11 cellular contexts compared by ENCODE assay signal in genomic region chr11:95156916-95157568, GRCh38.
DNase-seq lines count a peak whose midpoint lies in the region; ATAC-seq and TF ChIP-seq lines count a peak whose summit lies in the region.
"Had no signal": no experiment of that assay in that cellular context is flagged by ENCODE, and none has a peak within 500 bp of the region (broad histone marks: within the 10 kb centered on the region; RNA-seq: fewer than 3 reads in every experiment).

No MANE protein-coding gene starts in this region.

- no peak overlapping the region for H3K9ac ChIP-seq in trophoblast cell (ENCODE audit: low read length)

- H3K9me3 ChIP-seq in gastroesophageal sphincter, result no peaks in the 10 kb centered on the region
- H3K9me3 ChIP-seq in trophoblast cell (ENCODE audit: insufficient read depth, low read depth, low read length), result no peaks in the 10 kb centered on the region
- peaks cover 3% of the 10 kb centered on the region for H3K9me3 ChIP-seq in WERI-Rb-1 (ENCODE audit: severe bottlenecking)

- peak overlapping the region; percentile 26 for H2BK5ac ChIP-seq in trophoblast cell (ENCODE audit: low read depth, low read length, poor library complexity)

- H2BK120ac ChIP-seq in trophoblast cell (ENCODE audit: insufficient read depth, low read length, poor library complexity), result no peak overlapping the region

- H3K18ac ChIP-seq in trophoblast cell (ENCODE audit: low read length), result no peak overlapping the region

- DNase-seq in Right ventricle myocardium inferior (ENCODE audit: missing footprints) (no peak), cardiac septum (ENCODE audit: low spot score) (no peak), trophoblast cell (no peak), NCI-H146 treated with DMSO at 0.1 percent for 48 hours (lab: John Stamatoyannopoulos, UW; ENCODE audit: unreplicated experiment) (no peak), WERI-Rb-1 (no peak)
- DNase-seq: activated CD4-positive, alpha-beta T cell treated with anti-CD3 and anti-CD28 coated beads, Interleukin-2, amount 50 U/mL, for 4 hours; EL; NCI-H1930 had no signal

- H4K91ac ChIP-seq in trophoblast cell (ENCODE audit: low read depth, low read length), result peak overlapping the region; percentile 14

- WGBS in gastroesophageal sphincter (ENCODE audit: low coverage in 1 of 2), 2 donors, result 15 to 32% methylated on average over 4 to 7 of the region's 7 CpGs
- WGBS in trophoblast cell (ENCODE audit: extremely low coverage, insufficient coverage, insufficient read length), result no CpG with 5 or more reads among the region's 7 CpGs

- intact Hi-C loops in Right ventricle myocardium inferior (cut with DNase I), result no loop called here
- intact Hi-C loops in cardiac septum (cut with DNase I), result no loop called here

- H3K27me3 ChIP-seq in gastroesophageal sphincter, result no peaks in the 10 kb centered on the region
- no peaks in the 10 kb centered on the region for H3K27me3 ChIP-seq in trophoblast cell (ENCODE audit: insufficient read depth, low read length)
- H3K27me3 ChIP-seq in WERI-Rb-1 (ENCODE audit: insufficient read depth, low read depth, severe bottlenecking), result no peaks in the 10 kb centered on the region

- H4K8ac ChIP-seq in trophoblast cell (ENCODE audit: low read depth, low read length), result no peak overlapping the region

- no peak for TF ChIP-seq EP300 in gastroesophageal sphincter (IDR thresholded peaks at IDR 0.05)

- no peak overlapping the region for H4K12ac ChIP-seq in trophoblast cell (ENCODE audit: low read depth, low read length)

- no peaks in the 10 kb centered on the region for H3K36me3 ChIP-seq in gastroesophageal sphincter
- H3K36me3 ChIP-seq in trophoblast cell (ENCODE audit: control insufficient read depth in 1 of 2, insufficient read depth in 2 of 2, low read length in 2 of 2), result no peaks in the 10 kb centered on the region
- no peaks in the 10 kb centered on the region for H3K36me3 ChIP-seq in WERI-Rb-1

- no peak overlapping the region for H3K4me3 ChIP-seq in gastroesophageal sphincter
- H3K4me3 ChIP-seq in trophoblast cell (ENCODE audit: low read depth, low read length), result no peak overlapping the region
- H3K4me3 ChIP-seq in WERI-Rb-1 (ENCODE audit: low read depth, low read length), result no peak overlapping the region

- no peak overlapping the region for H2AFZ ChIP-seq in trophoblast cell (ENCODE audit: insufficient read depth, low read length, poor library complexity)

- TF ChIP-seq CTCF in gastroesophageal sphincter (IDR thresholded peaks at IDR 0.05) (peak in 1 of 4 experiments; percentile 5), WERI-Rb-1 (IDR thresholded peaks at IDR 0.05; ENCODE audit: low read depth, low read length) (no peak)

- H2BK12ac ChIP-seq in trophoblast cell (ENCODE audit: low read length), result no peak overlapping the region

- H3K4me2 ChIP-seq in trophoblast cell (ENCODE audit: low read length), result no peak overlapping the region

- H3K23ac ChIP-seq in trophoblast cell (ENCODE audit: low read length), result no peak overlapping the region

- H3K4ac ChIP-seq in trophoblast cell (ENCODE audit: low read depth, low read length), result no peak overlapping the region

- H3K4me1 ChIP-seq in gastroesophageal sphincter, result peaks cover 3 to 54% (median 4%) of the 10 kb centered on the region in 3 donors
- H3K4me1 ChIP-seq in trophoblast cell (ENCODE audit: control insufficient read depth in 1 of 2, insufficient read depth in 2 of 2, low read length in 2 of 2), result peaks cover 0 to 3% of the 10 kb centered on the region in 2 experiments

- no peaks in the 10 kb centered on the region for H3K79me2 ChIP-seq in trophoblast cell (ENCODE audit: control insufficient read depth, insufficient read depth, low read length, poor library complexity)

- peak; percentile 89 for ATAC-seq in Right ventricle myocardium inferior
- ATAC-seq in gastroesophageal sphincter, result peak; percentile 88
- ATAC-seq in SK-N-SH treated with all-trans-retinoic acid at 6 μM for 48 hours, result no peak
- ATAC-seq in GM19467 (IDR thresholded peaks at IDR 0.05; ENCODE audit: unreplicated experiment), result no peak

- no peaks in the 10 kb centered on the region for H3K79me1 ChIP-seq in trophoblast cell (ENCODE audit: low read length)

- no peak overlapping the region for H2AK5ac ChIP-seq in trophoblast cell (ENCODE audit: low read length)

- TF ChIP-seq POLR2A in gastroesophageal sphincter (IDR thresholded peaks at IDR 0.05), result no peak

- no peak overlapping the region for H3K14ac ChIP-seq in trophoblast cell (ENCODE audit: low read length)

- H3K27ac ChIP-seq in gastroesophageal sphincter (peak overlapping the region; percentile 5 to 76 (median 64)), trophoblast cell (ENCODE audit: low read depth, low read length) (no peak overlapping the region), WERI-Rb-1 (no peak overlapping the region)

TF ChIP-seq in SK-N-SH treated with all-trans-retinoic acid at 6 μM for 48 hours, 23 proteins besides CTCF, POLR2A, EP300 and RAD21:
- no peak for TF ChIP-seq CSDC2 (CRISPR knock-in tag; IDR thresholded peaks at IDR 0.05)
- TF ChIP-seq CREB5 (CRISPR knock-in tag; IDR thresholded peaks at IDR 0.05; ENCODE audit: low read depth), result no peak
- no peak for TF ChIP-seq GLIS3 (CRISPR knock-in tag; IDR thresholded peaks at IDR 0.05)
- TF ChIP-seq TSHZ2 (CRISPR knock-in tag; IDR thresholded peaks at IDR 0.05), result no peak
- no peak for TF ChIP-seq RARB (CRISPR knock-in tag; IDR thresholded peaks at IDR 0.05)
TF ChIP-seq in SK-N-SH treated with all-trans-retinoic acid at 6 μM for 48 hours: peak in this region for 0.

Comparison
In these comparisons a context has a peak if more than half of its experiments do, and no peak if none do; other contexts are left out.
1. ATAC-seq: peak in Right ventricle myocardium inferior (single experiment) and gastroesophageal sphincter (single experiment); none in SK-N-SH treated with all-trans-retinoic acid at 6 μM for 48 hours (single experiment) and GM19467 (single experiment).
2. H3K27ac ChIP-seq: peak in gastroesophageal sphincter (4 of 4); none in trophoblast cell (single experiment) and WERI-Rb-1 (single experiment).